In genomic region chr2:59184281-59185020, GRCh38 we compare ENCODE assay signal across 1 cellular context.
TF ChIP-seq lines count a peak whose summit lies in the region.

No MANE protein-coding gene starts in this region.

TF ChIP-seq in SK-N-SH, 30 proteins besides CTCF, POLR2A, EP300 and RAD21 (continued from another document):
- TF ChIP-seq ZBTB33 (IDR thresholded peaks at IDR 0.05; ENCODE audit: borderline replicate concordance, low read depth) (no peak), RXRA (IDR thresholded peaks at IDR 0.05; ENCODE audit: borderline replicate concordance, low read depth) (no peak), RCOR1 (IDR thresholded peaks at IDR 0.05; ENCODE audit: low read length) (no peak)
